In genomic region chr17:70661342-70662222, GRCh38 we compare ENCODE assay signal across 10 cellular contexts.
DNase-seq lines count a peak whose midpoint lies in the region; ATAC-seq and TF ChIP-seq lines count a peak whose summit lies in the region.
"Had no signal": no experiment of that assay in that cellular context is flagged by ENCODE, and none has a peak within 500 bp of the region (broad histone marks: within the 10 kb centered on the region; RNA-seq: fewer than 3 reads in every experiment).

No MANE protein-coding gene starts in this region.

- peak overlapping the region; percentile 34 for H3K4me3 ChIP-seq in epithelial cell of proximal tubule (ENCODE audit: low read depth, low read length)

- DNase-seq in HK-2 (ENCODE audit: unreplicated experiment) (peak; percentile 26), NCI-H2196 treated with DMSO at 0.1 percent for 48 hours (lab: John Stamatoyannopoulos, UW; ENCODE audit: unreplicated experiment) (peak; percentile 55), epithelial cell of proximal tubule (ENCODE audit: low read depth) (peak; percentile 83), sciatic nerve (ENCODE audit: low spot score) (no peak), erythroblast (lab: John Stamatoyannopoulos, UW) (no peak)
- DNase-seq: DND-41 had no signal

- TF ChIP-seq POLR2A in erythroblast (IDR thresholded peaks at IDR 0.05; ENCODE audit: low read length) (no peak), GM18505 (IDR thresholded peaks at IDR 0.05; ENCODE audit: borderline replicate concordance, extremely low read depth, insufficient read depth, insufficient read length) (no peak)

- intact Hi-C loops in sciatic nerve (cut with DNase I) = no loop called here

- peak; percentile 39 for ATAC-seq in sciatic nerve
- ATAC-seq in HG02973 (IDR thresholded peaks at IDR 0.05; ENCODE audit: unreplicated experiment) = no peak
- no peak for ATAC-seq in GM19455 (IDR thresholded peaks at IDR 0.05; ENCODE audit: unreplicated experiment)
- no peak for ATAC-seq in GM18505 (IDR thresholded peaks at IDR 0.05; ENCODE audit: unreplicated experiment)
- ATAC-seq: activated T-helper 17 cell treated with anti-CD3 and anti-CD28 coated beads, Interleukin-2, amount 50 U/mL, for 72 hours had no signal

- no peak for TF ChIP-seq CTCF in epithelial cell of proximal tubule (conservative IDR thresholded peaks at IDR 0.05; ENCODE audit: low read depth, low read length)

Comparison
In these comparisons a context has a peak if more than half of its experiments do, and no peak if none do; other contexts are left out.
1. DNase-seq: peak in HK-2 (single experiment), NCI-H2196 treated with DMSO at 0.1 percent for 48 hours (single experiment) and epithelial cell of proximal tubule (single experiment); none in sciatic nerve (single experiment) and erythroblast (0 of 2).